Comparison of ENCODE assay signal across 9 cellular contexts in the genomic region with DNA sequence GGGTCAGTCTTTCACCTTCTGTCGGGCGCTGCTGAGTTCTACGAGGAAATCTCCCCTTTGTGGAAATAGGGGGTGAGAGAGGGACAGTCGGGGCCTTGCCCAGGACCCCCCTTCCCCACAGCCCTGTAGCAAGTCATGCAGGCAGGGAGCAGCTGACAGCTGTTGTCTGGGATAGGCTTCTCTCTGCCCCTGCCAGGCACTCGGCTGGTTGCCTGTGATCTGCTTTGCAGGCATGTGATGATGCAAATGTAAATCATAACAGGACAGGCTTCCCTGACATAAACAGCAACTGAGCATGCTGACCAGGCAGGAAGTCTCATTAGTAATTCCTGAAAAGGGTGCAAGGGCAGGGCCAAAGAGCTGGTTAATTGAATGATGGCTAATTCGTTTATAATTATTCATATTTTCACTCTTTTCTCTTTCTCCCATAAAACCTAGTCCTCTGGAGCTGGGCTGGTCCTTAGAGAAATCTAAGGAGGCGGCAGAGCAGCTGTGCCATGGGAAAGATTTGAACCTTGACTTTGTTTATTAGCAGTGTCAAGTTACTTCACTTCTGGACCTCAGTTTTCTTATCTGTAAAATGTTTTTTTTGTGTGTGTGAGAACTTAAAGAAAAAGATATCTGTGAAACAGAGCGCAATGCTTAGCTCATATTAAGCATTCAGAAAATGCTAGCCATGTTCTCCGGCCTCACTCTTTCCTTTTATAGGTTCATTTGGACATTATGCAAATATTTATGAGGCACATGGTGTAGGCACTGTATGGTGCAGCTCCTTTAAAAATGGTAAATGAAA.
DNase-seq lines count a peak whose midpoint lies in the region; ATAC-seq, FAIRE-seq and TF ChIP-seq lines count a peak whose summit lies in the region.
"Had no signal": no experiment of that assay in that cellular context is flagged by ENCODE, and none has a peak within 500 bp of the region (broad histone marks: within the 10 kb centered on the region; RNA-seq: fewer than 3 reads in every experiment).

No MANE protein-coding gene starts in this region.

- peaks cover 39% of the 10 kb centered on the region for H3K36me3 Mint-ChIP-seq in nephron (ENCODE audit: low read depth)
- H3K36me3 Mint-ChIP-seq in activated CD4-positive, alpha-beta memory T cell treated with anti-CD3 and anti-CD28 coated beads, Interleukin-2, amount 10 ng/mL, durations not matched to agents 7 days and 5 days (ENCODE audit: low read depth), result no peaks in the 10 kb centered on the region

- POLR2A ChIA-PET in activated CD4-positive, alpha-beta memory T cell treated with anti-CD3 and anti-CD28 coated beads, Interleukin-2, amount 10 ng/mL, durations not matched to agents 7 days and 5 days (lab: Charles Lee), result no interaction called here

- peaks cover 79% of the 10 kb centered on the region for H3K4me1 Mint-ChIP-seq in nephron
- H3K4me1 Mint-ChIP-seq in activated CD4-positive, alpha-beta memory T cell treated with anti-CD3 and anti-CD28 coated beads, Interleukin-2, amount 10 ng/mL, durations not matched to agents 7 days and 5 days, result no peaks in the 10 kb centered on the region

- peak overlapping the region; percentile 87 to 95 (median 92) for H3K27ac Mint-ChIP-seq in nephron
- H3K27ac Mint-ChIP-seq in activated CD4-positive, alpha-beta memory T cell treated with anti-CD3 and anti-CD28 coated beads, Interleukin-2, amount 10 ng/mL, durations not matched to agents 7 days and 5 days, result no peak overlapping the region

- H3K4me3 Mint-ChIP-seq in nephron, result peak overlapping the region in 2 of 3 experiments; percentile 5 to 23
- H3K4me3 Mint-ChIP-seq in activated CD4-positive, alpha-beta memory T cell treated with anti-CD3 and anti-CD28 coated beads, Interleukin-2, amount 10 ng/mL, durations not matched to agents 7 days and 5 days, result no peak overlapping the region

- FAIRE-seq in urothelium cell line (lab: Jason Lieb, UNC), result no peak
- FAIRE-seq: endometrium had no signal

- no peak for ATAC-seq in HG03439 (IDR thresholded peaks at IDR 0.05; ENCODE audit: unreplicated experiment)

- H3K27me3 Mint-ChIP-seq in nephron (ENCODE audit: low read depth), result no peaks in the 10 kb centered on the region
- H3K27me3 Mint-ChIP-seq in activated CD4-positive, alpha-beta memory T cell treated with anti-CD3 and anti-CD28 coated beads, Interleukin-2, amount 10 ng/mL, durations not matched to agents 7 days and 5 days, result no peaks in the 10 kb centered on the region

- TF ChIP-seq CTCF in nephron (IDR thresholded peaks at IDR 0.05; ENCODE audit: unreplicated experiment in 3 of 3), result no peak

- CTCF ChIA-PET in activated CD4-positive, alpha-beta memory T cell treated with anti-CD3 and anti-CD28 coated beads, Interleukin-2, amount 10 ng/mL, durations not matched to agents 7 days and 5 days (lab: Charles Lee), result interaction anchor here (0.6 kb wide), 1 partner anchor 1132 kb away, joined by 3 read pairs; no protein-coding TSS in a partner anchor

- peaks cover 4% of the 10 kb centered on the region for H3K9me3 Mint-ChIP-seq in nephron
- no peaks in the 10 kb centered on the region for H3K9me3 Mint-ChIP-seq in activated CD4-positive, alpha-beta memory T cell treated with anti-CD3 and anti-CD28 coated beads, Interleukin-2, amount 10 ng/mL, durations not matched to agents 7 days and 5 days

- TF ChIP-seq POLR2A in erythroblast (IDR thresholded peaks at IDR 0.05; ENCODE audit: low read length), result peak; percentile 14

- peak; percentile 18 for DNase-seq in COLO668 (lab: John Stamatoyannopoulos, UW; ENCODE audit: unreplicated experiment)
- peak; percentile 49 to 78 for DNase-seq in NCI-H526 (lab: John Stamatoyannopoulos, UW)
- DNase-seq in erythroblast (lab: John Stamatoyannopoulos, UW), result peak; percentile 64 to 74
- no peak for DNase-seq in activated CD4-positive, CD25-positive, alpha-beta regulatory T cell treated with anti-CD3 and anti-CD28 coated beads, Interleukin-2, amount 50 U/mL, for 72 hours
- DNase-seq in activated CD4-positive, alpha-beta memory T cell treated with anti-CD3 and anti-CD28 coated beads, Interleukin-2, amount 10 ng/mL, durations not matched to agents 7 days and 5 days, result no peak
- no peak for DNase-seq in urothelium cell line (ENCODE audit: low spot score)

Comparison
In these comparisons a context has a peak if more than half of its experiments do, and no peak if none do; other contexts are left out.
1. DNase-seq: peak in COLO668 (single experiment), NCI-H526 (2 of 2) and erythroblast (2 of 2); none in activated CD4-positive, CD25-positive, alpha-beta regulatory T cell treated with anti-CD3 and anti-CD28 coated beads, Interleukin-2, amount 50 U/mL, for 72 hours (single experiment), activated CD4-positive, alpha-beta memory T cell treated with anti-CD3 and anti-CD28 coated beads, Interleukin-2, amount 10 ng/mL, durations not matched to agents 7 days and 5 days (single experiment) and urothelium cell line (single experiment).